In genomic region chr12:62913380-62913779, GRCh38 we compare ENCODE assay signal across 21 cellular contexts.
"Had no signal": no experiment of that assay in that cellular context is flagged by ENCODE, and none has a peak within 500 bp of the region (broad histone marks: within the 10 kb centered on the region; RNA-seq: fewer than 3 reads in every experiment).

No MANE protein-coding gene starts in this region.

- H3K36me3 ChIP-seq: esophagus squamous epithelium, gastroesophageal sphincter, left lung, lower lobe of right lung, stomach, thoracic aorta, transverse colon had no signal

- H3K27ac ChIP-seq: epithelial cell of prostate, esophagus squamous epithelium, gastroesophageal sphincter, lower lobe of right lung, stomach, thoracic aorta, transverse colon had no signal

- H3K27ac Mint-ChIP-seq: immature natural killer cell, memory B cell, naive B cell had no signal

- H3K9me3 ChIP-seq: esophagus squamous epithelium, gastroesophageal sphincter, left lung, lower lobe of right lung, stomach, thoracic aorta, transverse colon had no signal

- H3K4me1 ChIP-seq: esophagus squamous epithelium, gastroesophageal sphincter, lower lobe of right lung, transverse colon had no signal

- H3K36me3 Mint-ChIP-seq: immature natural killer cell, memory B cell, naive B cell had no signal

- H3K4me1 Mint-ChIP-seq: immature natural killer cell, memory B cell, naive B cell had no signal

- H3K9me3 Mint-ChIP-seq: immature natural killer cell, memory B cell, naive B cell, nephron had no signal

- H3K4me3 Mint-ChIP-seq: immature natural killer cell, memory B cell, naive B cell, nephron had no signal

- ATAC-seq: gastroesophageal sphincter, left lung, lower lobe of right lung had no signal

- DNase-seq: cortex of kidney; dorsolateral prefrontal cortex; effector CD8-positive, alpha-beta T cell; esophagus squamous epithelium; foreskin fibroblast; glutamatergic neuron; immature natural killer cell; left lung; lower lobe of right lung; naive B cell; small intestine; stimulated activated CD4-positive, alpha-beta T cell treated with anti-CD3 and anti-CD28 coated beads, Interleukin-12 subunit alpha, Interleukin-12 subunit beta, amount 100 ng/mL, for 4 hours; stimulated activated naive CD4-positive, alpha-beta T cell; stomach; substantia nigra; transverse colon had no signal

- H3K27me3 ChIP-seq: dorsolateral prefrontal cortex, esophagus squamous epithelium, gastroesophageal sphincter, left lung, stomach, transverse colon had no signal

- H3K4me3 ChIP-seq: dorsolateral prefrontal cortex, esophagus squamous epithelium, gastroesophageal sphincter, left lung, lower lobe of right lung, stomach, thoracic aorta, transverse colon had no signal
